Comparison of ENCODE assay signal across 8 cellular contexts in the genomic region with DNA sequence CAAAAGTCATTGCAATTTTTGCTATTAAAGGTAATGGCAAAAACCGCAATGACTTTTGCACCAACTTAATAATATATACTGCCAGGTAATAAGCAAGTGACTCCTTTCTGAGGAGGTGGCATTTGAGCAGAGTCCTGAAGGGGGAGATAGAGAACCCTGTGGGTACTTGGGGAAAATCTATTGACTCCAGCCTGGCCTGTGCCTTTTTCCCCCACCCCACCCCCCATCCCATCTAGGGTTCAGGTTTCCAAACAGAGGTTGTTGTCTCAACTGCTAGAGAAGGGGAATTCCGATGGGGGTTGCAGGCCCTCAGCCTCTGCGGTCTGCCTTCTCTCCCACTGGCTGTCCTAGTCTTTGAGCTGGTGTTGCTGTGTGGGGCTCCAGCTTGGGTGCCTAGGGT. TPM values are rescaled to one million over a fixed set of nuclear protein-coding genes. Genes with fewer than 3 reads are reported as not detected.
A peak's percentile ranks its signal among the peaks of the same experiment; 100 is the strongest.
DNase-seq lines count a peak whose midpoint lies in the region; ATAC-seq, FAIRE-seq and TF ChIP-seq lines count a peak whose summit lies in the region.

No MANE protein-coding gene starts in this region.

- H3K4me3 ChIP-seq in GM12878 = no peak overlapping the region
- no peak overlapping the region for H3K4me3 ChIP-seq in naive thymus-derived CD4-positive, alpha-beta T cell (ENCODE audit: low read length)
- H3K4me3 ChIP-seq in tibial artery = no peak overlapping the region
- H3K4me3 ChIP-seq in thyroid gland (replicated peaks in 1 of 3) = no peak overlapping the region

- DNase-seq in COR-L47 (lab: John Stamatoyannopoulos, UW) = peak; percentile 4
- peak; percentile 34 for DNase-seq in NCI-H226
- DNase-seq in GM12878 (ENCODE audit: low read depth, low spot score) = peak; percentile 88
- peak in 3 of 9 donors; percentile 17 to 33 (median 17) for DNase-seq in naive thymus-derived CD4-positive, alpha-beta T cell
- no peak for DNase-seq in tibial artery
- no peak for DNase-seq in sciatic nerve (ENCODE audit: low spot score)
- no peak for DNase-seq in thyroid gland

- H3K4me3 Mint-ChIP-seq in naive thymus-derived CD4-positive, alpha-beta T cell = no peak overlapping the region

- H3K27ac Mint-ChIP-seq in naive thymus-derived CD4-positive, alpha-beta T cell = no peak overlapping the region

- RAD21 ChIA-PET in GM12878 (lab: Charles Lee; ENCODE audit: unreplicated experiment) = interaction anchor here (0.7 to 4.6 kb wide), 12 partner anchors 9 to 289 kb away, joined by 3 to 47 read pairs (median 4); a partner anchor contains a TSS

- WGBS in GM12878 (ENCODE audit: insufficient coverage, insufficient replicate concordance, low lambda C conversion rate, missing lambda C conversion rate) = 3% methylated on average over 3 of the region's 3 CpGs
- 30 to 36% methylated on average over 3 of the region's 3 CpGs for WGBS in thyroid gland, 2 donors

- FAIRE-seq in GM12878 (lab: Jason Lieb, UNC) = peak; percentile 93

- no peaks in the 10 kb centered on the region for H3K9me3 Mint-ChIP-seq in naive thymus-derived CD4-positive, alpha-beta T cell

- peak overlapping the region; percentile 92 for H3K27ac ChIP-seq in GM12878 (ENCODE audit: control insufficient read depth, insufficient read depth)
- H3K27ac ChIP-seq in naive thymus-derived CD4-positive, alpha-beta T cell (ENCODE audit: low read depth, low read length) = no peak overlapping the region
- no peak overlapping the region for H3K27ac ChIP-seq in tibial artery
- no peak overlapping the region for H3K27ac ChIP-seq in thyroid gland

- BruUV-seq in GM12878 (replicated peaks; lab: Mats Ljungman, UMichigan) = no TSS peak

- peak overlapping the region; percentile 64 for H3K9ac ChIP-seq in GM12878 (ENCODE audit: control insufficient read depth, insufficient read depth, low read length)

- TF ChIP-seq CTCF in GM12878 (IDR thresholded peaks at IDR 0.05 in 2 of 3, conservative IDR thresholded peaks at IDR 0.05 in 1 of 3; ENCODE audit: control insufficient read depth in 2 of 3, extremely low read depth in 1 of 3, insufficient read depth in 1 of 3, low read depth in 3 of 3, low read length in 3 of 3) = peak; percentile 71 to 73 (median 73)
- TF ChIP-seq CTCF in tibial artery (IDR thresholded peaks at IDR 0.05) = no peak
- no peak for TF ChIP-seq CTCF in thyroid gland (IDR thresholded peaks at IDR 0.05)

- CTCF ChIA-PET in GM12878 (lab: Yijun Ruan, JAX) = interaction anchor here (0.6 to 5.3 kb wide), 11 partner anchors 8 to 297 kb away, joined by 3 to 56 read pairs (median 5); no protein-coding TSS in a partner anchor
- CTCF ChIA-PET in naive thymus-derived CD4-positive, alpha-beta T cell (lab: Charles Lee) = interaction anchor here (0.7 kb wide), 2 partner anchors 32 to 1768 kb away, joined by 3 read pairs; no protein-coding TSS in a partner anchor

- SMC1A ChIA-PET in GM12878 (lab: Charles Lee; ENCODE audit: uncharacterized antibody, unreplicated experiment) = interaction anchor here (0.6 to 3.4 kb wide), 12 partner anchors 16 to 154 kb away, joined by 3 to 30 read pairs (median 3); no protein-coding TSS in a partner anchor

- ATAC-seq in GM19025 (IDR thresholded peaks at IDR 0.05; ENCODE audit: low read depth, unreplicated experiment) (peak; percentile 74), GM12878 (peak; percentile 87), sciatic nerve (no peak)
- peak; percentile 81 for ATAC-seq in naive thymus-derived CD4-positive, alpha-beta T cell

- H3K4me2 ChIP-seq in GM12878 (ENCODE audit: control insufficient read depth, insufficient read depth) = peak overlapping the region; percentile 69

- H3K36me3 ChIP-seq in GM12878 (ENCODE audit: control insufficient read depth in 2 of 2, insufficient read depth in 2 of 2, low read length in 1 of 2) (peaks cover 4 to 10% of the 10 kb centered on the region in 2 experiments; a peak in 3 of 4 replicates), tibial artery (peaks cover 0 to 26% (median 8%) of the 10 kb centered on the region in 3 donors), thyroid gland (no peaks in the 10 kb centered on the region)
- H3K36me3 ChIP-seq in naive thymus-derived CD4-positive, alpha-beta T cell (ENCODE audit: control insufficient read depth in 2 of 3, insufficient read depth in 3 of 3, low read length in 3 of 3) = peaks cover 0 to 9% (median 0%) of the 10 kb centered on the region in 3 experiments

- TF ChIP-seq POLR2A in GM12878 (IDR thresholded peaks at IDR 0.05; ENCODE audit: low read depth, low read length) (peak; percentile 14), thyroid gland (IDR thresholded peaks at IDR 0.05) (no peak)

- peak; percentile 31 to 91; a peak in 3 of 4 replicates for TF ChIP-seq EP300 in GM12878 (IDR thresholded peaks at IDR 0.05; ENCODE audit: borderline replicate concordance in 1 of 2, control insufficient read depth in 1 of 2, low read depth in 2 of 2, low read length in 2 of 2)

- peaks cover 0 to 8% (median 3%) of the 10 kb centered on the region in 7 donors for H3K4me1 Mint-ChIP-seq in naive thymus-derived CD4-positive, alpha-beta T cell

- H3K79me2 ChIP-seq in GM12878 (ENCODE audit: control insufficient read depth, insufficient read depth, low read length) = peaks cover 18% of the 10 kb centered on the region

- no peaks in the 10 kb centered on the region for H3K27me3 ChIP-seq in GM12878 (replicated peaks in 1 of 2; ENCODE audit: control insufficient read depth in 2 of 2, insufficient read depth in 2 of 2, low read length in 1 of 2)
- no peaks in the 10 kb centered on the region for H3K27me3 ChIP-seq in naive thymus-derived CD4-positive, alpha-beta T cell (ENCODE audit: control insufficient read depth in 2 of 2, insufficient read depth in 2 of 2, low read length in 2 of 2)
- H3K27me3 ChIP-seq in tibial artery = no peaks in the 10 kb centered on the region
- H3K27me3 ChIP-seq in thyroid gland = no peaks in the 10 kb centered on the region

- H3K27me3 Mint-ChIP-seq in naive thymus-derived CD4-positive, alpha-beta T cell = no peaks in the 10 kb centered on the region

- intact Hi-C loops in GM12878 (cut with micrococcal nuclease; ENCODE audit: unreplicated experiment) = loop anchor here (1.0 kb wide), 1 partner anchor 32 kb away; no protein-coding TSS in a partner anchor
- intact Hi-C loops in naive thymus-derived CD4-positive, alpha-beta T cell (cut with micrococcal nuclease) = loop anchor here in 1 of 2 donors (2.0 to 5.0 kb wide), 2 partner anchors 17 to 33 kb away; a partner anchor contains a TSS
- intact Hi-C loops in tibial artery (cut with DNase I; ENCODE audit: low total_unique reads) = no loop called here
- intact Hi-C loops in sciatic nerve (cut with DNase I) = no loop called here
- intact Hi-C loops in thyroid gland (cut with DNase I) = no loop called here

- peaks cover 42% of the 10 kb centered on the region for H3K4me1 ChIP-seq in GM12878 (ENCODE audit: control insufficient read depth, insufficient read depth, low read length)
- no peaks in the 10 kb centered on the region for H3K4me1 ChIP-seq in naive thymus-derived CD4-positive, alpha-beta T cell (ENCODE audit: control insufficient read depth in 2 of 2, insufficient read depth in 2 of 2, low read length in 2 of 2)
- no peaks in the 10 kb centered on the region for H3K4me1 ChIP-seq in tibial artery
- no peaks in the 10 kb centered on the region for H3K4me1 ChIP-seq in thyroid gland

- H2AFZ ChIP-seq in GM12878 (ENCODE audit: control insufficient read depth, low read depth, low read length) = peak overlapping the region; percentile 23; the same call in 1 of the 2 replicates

- H3K9me3 ChIP-seq in GM12878 (replicated peaks; ENCODE audit: control insufficient read depth, insufficient read depth, low read length) = no peaks in the 10 kb centered on the region; the same call in 2 of the 3 replicates
- H3K9me3 ChIP-seq in naive thymus-derived CD4-positive, alpha-beta T cell (ENCODE audit: control insufficient read depth in 2 of 3, low read length in 3 of 3) = no peaks in the 10 kb centered on the region
- no peaks in the 10 kb centered on the region for H3K9me3 ChIP-seq in tibial artery
- no peaks in the 10 kb centered on the region for H3K9me3 ChIP-seq in thyroid gland

- POLR2A ChIA-PET in GM12878 (lab: Charles Lee) = interaction anchor here (0.6 to 2.1 kb wide), 17 partner anchors 9 to 346 kb away, joined by 3 to 11 read pairs (median 3); a partner anchor contains a TSS
- POLR2A ChIA-PET in naive thymus-derived CD4-positive, alpha-beta T cell (lab: Charles Lee) = interaction anchor here (0.6 to 0.8 kb wide), 2 partner anchors 17 to 78 kb away, joined by 3 read pairs; no protein-coding TSS in a partner anchor

- TF ChIP-seq RAD21 in GM12878 (IDR thresholded peaks at IDR 0.05; ENCODE audit: insufficient read depth, low read depth, low read length) = peak; percentile 68

- peaks cover 0 to 11% (median 5%) of the 10 kb centered on the region in 5 donors for H3K36me3 Mint-ChIP-seq in naive thymus-derived CD4-positive, alpha-beta T cell

- H4K20me1 ChIP-seq in GM12878 (ENCODE audit: control insufficient read depth, insufficient read depth) = no peaks in the 10 kb centered on the region

- in situ Hi-C loops in GM12878 (cut with MboI) = no loop called here

RNA-seq across cellular contexts. Expression of a gene that starts 11.5 kb away (rescaled TPM):
- total RNA-seq in GM12878 (2013; cell fraction: nucleolus; rRNA removed) = 47.7 and 53.8 TPM in 2 replicates
- 13.0 and 13.3 TPM in 2 replicates for total RNA-seq in GM12878 (2014; rRNA removed)
- 9.3 and 9.8 TPM in 2 replicates for total RNA-seq in GM12878 (2014; rRNA removed; fragmentation: Illumina TruSeq; extraction: Trizol)
- 19.1 and 19.6 TPM in 2 replicates for total RNA-seq in GM12878 (2021)
- polyA plus RNA-seq in GM12878 (2011; ENCODE audit: low read depth) = 8.8 TPM
- 14.4 and 26.8 TPM in 2 replicates for polyA plus RNA-seq in GM12878 (2011; rRNA removed)
- polyA plus RNA-seq in GM12878 (2011; cell fraction: cytosol; rRNA removed) = 39.3 and 44.0 TPM in 2 replicates
- polyA plus RNA-seq in GM12878 (2011; cell fraction: nucleus; rRNA removed) = 20.3 and 21.5 TPM in 2 replicates
- 12.5 and 18.2 TPM in 2 replicates for polyA plus RNA-seq in GM12878 (2012)
- polyA plus RNA-seq in GM12878 (2014; fragmentation: Illumina TruSeq; extraction: Trizol) = 6.3 and 7.1 TPM in 2 replicates
- polyA plus RNA-seq in GM12878 (2014; fragmentation: Nextera tagmentation; extraction: Ambion mirVana) = 1 to 10 TPM; 4.9 to 9.6 TPM
- 9.9 and 10.9 TPM in 2 replicates for polyA plus RNA-seq in GM12878 (2014; rRNA removed)
- 10 to 100 TPM; 18.6 to 20.6 TPM for polyA plus RNA-seq in GM12878 (2016; fragmentation: Nextera tagmentation; extraction: Ambion mirVana)
- 79.8 and 118 TPM in 2 replicates for polyA minus RNA-seq in GM12878 (2011; rRNA and poly(A)+ RNA removed)
- polyA minus RNA-seq in GM12878 (2011; cell fraction: cytosol; rRNA and poly(A)+ RNA removed) = 38.6 and 43.2 TPM in 2 replicates
- 11.7 and 20.7 TPM in 2 replicates for polyA minus RNA-seq in GM12878 (2011; cell fraction: nucleus; rRNA and poly(A)+ RNA removed)
- total RNA-seq in naive thymus-derived CD4-positive, alpha-beta T cell = 1 to 10 TPM; 3.4 to 6.8 (median 5.2) TPM
- under 1 TPM; 0.64 to 0.81 TPM for polyA plus RNA-seq in naive thymus-derived CD4-positive, alpha-beta T cell
- 15.9 TPM for total RNA-seq in sciatic nerve
- total RNA-seq in thyroid gland = 1 to 10 TPM; 3.6 to 9.8 (median 5.3) TPM

RNA-seq across cellular contexts. Expression of a gene that starts 24.9 kb away (rescaled TPM):
- 263 and 295 TPM in 2 replicates for total RNA-seq in GM12878 (2013; cell fraction: nucleolus; rRNA removed)
- total RNA-seq in GM12878 (2014; rRNA removed) (87.7 and 114 TPM in 2 replicates), GM12878 (2014; rRNA removed; fragmentation: Illumina TruSeq; extraction: Trizol) (67.2 and 70.0 TPM in 2 replicates), GM12878 (2021) (221 and 238 TPM in 2 replicates), sciatic nerve (70.8 TPM), thyroid gland (10 to 100 TPM; 31.2 to 49.5 (median 36.0) TPM)
- 71.5 TPM for polyA plus RNA-seq in GM12878 (2011; ENCODE audit: low read depth)
- polyA plus RNA-seq in GM12878 (2011; rRNA removed) (100 and 130 TPM in 2 replicates), GM12878 (2014; fragmentation: Illumina TruSeq; extraction: Trizol) (132 and 137 TPM in 2 replicates), GM12878 (2014; fragmentation: Nextera tagmentation; extraction: Ambion mirVana) (100 to 1,000 TPM; 128 to 149 TPM), GM12878 (2014; rRNA removed) (107 and 126 TPM in 2 replicates), GM12878 (2016; fragmentation: Nextera tagmentation; extraction: Ambion mirVana) (100 to 1,000 TPM; 280 to 290 TPM)
- polyA plus RNA-seq in GM12878 (2011; cell fraction: cytosol; rRNA removed) = 75.3 and 81.4 TPM in 2 replicates
- 356 and 514 TPM in 2 replicates for polyA plus RNA-seq in GM12878 (2011; cell fraction: nucleus; rRNA removed)
- 113 and 151 TPM in 2 replicates for polyA plus RNA-seq in GM12878 (2012)
- 105 and 125 TPM in 2 replicates for polyA minus RNA-seq in GM12878 (2011; rRNA and poly(A)+ RNA removed)
- 67.9 and 73.8 TPM in 2 replicates for polyA minus RNA-seq in GM12878 (2011; cell fraction: cytosol; rRNA and poly(A)+ RNA removed)
- polyA minus RNA-seq in GM12878 (2011; cell fraction: nucleus; rRNA and poly(A)+ RNA removed) = 91.4 and 160 TPM in 2 replicates
- 100 to 1,000 TPM; 175 to 334 (median 194) TPM for total RNA-seq in naive thymus-derived CD4-positive, alpha-beta T cell
- polyA plus RNA-seq in naive thymus-derived CD4-positive, alpha-beta T cell = 100 to 1,000 TPM; 113 to 153 TPM

RNA-seq across cellular contexts. Expression of a gene that starts 32.3 kb away (rescaled TPM):
- total RNA-seq in GM12878 (2013; cell fraction: nucleolus; rRNA removed) = 37.1 and 41.1 TPM in 2 replicates
- total RNA-seq in GM12878 (2014; rRNA removed) (196 and 221 TPM in 2 replicates), GM12878 (2014; rRNA removed; fragmentation: Illumina TruSeq; extraction: Trizol) (36.4 and 44.4 TPM in 2 replicates), GM12878 (2021) (162 and 169 TPM in 2 replicates), sciatic nerve (29.3 TPM), thyroid gland (10 to 100 TPM; 36.1 to 81.7 (median 54.9) TPM)
- polyA plus RNA-seq in GM12878 (2011; ENCODE audit: low read depth) = 22.8 TPM
- polyA plus RNA-seq in GM12878 (2011; rRNA removed) (16.6 and 56.2 TPM in 2 replicates), GM12878 (2014; fragmentation: Illumina TruSeq; extraction: Trizol) (9.5 and 44.4 TPM in 2 replicates), GM12878 (2014; fragmentation: Nextera tagmentation; extraction: Ambion mirVana) (1 to 10 TPM in 1 of 2 experiments, under 1 TPM in 1; 0.79 to 5.8 TPM), GM12878 (2014; rRNA removed) (174 and 217 TPM in 2 replicates), GM12878 (2016; fragmentation: Nextera tagmentation; extraction: Ambion mirVana) (100 to 1,000 TPM; 183 to 186 TPM)
- 127 and 134 TPM in 2 replicates for polyA plus RNA-seq in GM12878 (2011; cell fraction: cytosol; rRNA removed)
- 148 and 198 TPM in 2 replicates for polyA plus RNA-seq in GM12878 (2011; cell fraction: nucleus; rRNA removed)
- polyA plus RNA-seq in GM12878 (2012) = 88.5 and 90.8 TPM in 2 replicates
- 19.6 and 29.7 TPM in 2 replicates for polyA minus RNA-seq in GM12878 (2011; rRNA and poly(A)+ RNA removed)
- polyA minus RNA-seq in GM12878 (2011; cell fraction: cytosol; rRNA and poly(A)+ RNA removed) = 24.2 and 28.3 TPM in 2 replicates
- polyA minus RNA-seq in GM12878 (2011; cell fraction: nucleus; rRNA and poly(A)+ RNA removed) = 20.2 and 32.4 TPM in 2 replicates
- total RNA-seq in naive thymus-derived CD4-positive, alpha-beta T cell = 10 to 100 TPM; 36.8 to 70.5 (median 43.0) TPM
- 10 to 100 TPM; 24.9 to 34.1 TPM for polyA plus RNA-seq in naive thymus-derived CD4-positive, alpha-beta T cell

RNA-seq across cellular contexts. Expression of a gene that starts 51.2 kb away (rescaled TPM):
- total RNA-seq in GM12878 (2013; cell fraction: nucleolus; rRNA removed) = 288 and 334 TPM in 2 replicates
- 72.9 and 77.7 TPM in 2 replicates for total RNA-seq in GM12878 (2014; rRNA removed)
- total RNA-seq in GM12878 (2014; rRNA removed; fragmentation: Illumina TruSeq; extraction: Trizol) = 49.4 and 52.6 TPM in 2 replicates
- total RNA-seq in GM12878 (2021) = 69.7 and 71.0 TPM in 2 replicates
- 37.5 TPM for polyA plus RNA-seq in GM12878 (2011; ENCODE audit: low read depth)
- polyA plus RNA-seq in GM12878 (2011; rRNA removed) = 46.8 and 115 TPM in 2 replicates
- 121 and 131 TPM in 2 replicates for polyA plus RNA-seq in GM12878 (2011; cell fraction: cytosol; rRNA removed)
- 126 and 136 TPM in 2 replicates for polyA plus RNA-seq in GM12878 (2011; cell fraction: nucleus; rRNA removed)
- 53.2 and 69.6 TPM in 2 replicates for polyA plus RNA-seq in GM12878 (2012)
- polyA plus RNA-seq in GM12878 (2014; fragmentation: Illumina TruSeq; extraction: Trizol) = 61.9 and 67.8 TPM in 2 replicates
- 10 to 100 TPM in 1 of 2 experiments, 1 to 10 TPM in 1; 7.6 to 14.8 TPM for polyA plus RNA-seq in GM12878 (2014; fragmentation: Nextera tagmentation; extraction: Ambion mirVana)
- polyA plus RNA-seq in GM12878 (2014; rRNA removed) = 67.9 and 74.4 TPM in 2 replicates
- 10 to 100 TPM; 35.0 to 41.9 TPM for polyA plus RNA-seq in GM12878 (2016; fragmentation: Nextera tagmentation; extraction: Ambion mirVana)
- 120 and 140 TPM in 2 replicates for polyA minus RNA-seq in GM12878 (2011; rRNA and poly(A)+ RNA removed)
- polyA minus RNA-seq in GM12878 (2011; cell fraction: cytosol; rRNA and poly(A)+ RNA removed) = 62.1 and 69.0 TPM in 2 replicates
- 62.3 and 89.7 TPM in 2 replicates for polyA minus RNA-seq in GM12878 (2011; cell fraction: nucleus; rRNA and poly(A)+ RNA removed)
- total RNA-seq in naive thymus-derived CD4-positive, alpha-beta T cell = 10 to 100 TPM in 3 of 5 experiments, 1 to 10 TPM in 2; 3.6 to 47.2 (median 16.3) TPM
- 1 to 10 TPM; 1.2 to 3.9 TPM for polyA plus RNA-seq in naive thymus-derived CD4-positive, alpha-beta T cell
- total RNA-seq in sciatic nerve = 30.7 TPM
- total RNA-seq in thyroid gland = 10 to 100 TPM in 3 of 4 donors, 1 to 10 TPM in 1; 8.1 to 37.6 (median 19.7) TPM

Comparison
In these comparisons a context has a peak if more than half of its experiments do, and no peak if none do; other contexts are left out.
1. DNase-seq: peak in COR-L47 (single experiment), NCI-H226 (single experiment) and GM12878 (single experiment); none in tibial artery (0 of 2), sciatic nerve (single experiment) and thyroid gland (0 of 2).
2. CTCF ChIP-seq: peak in GM12878 (3 of 3); none in tibial artery (0 of 2) and thyroid gland (0 of 6).